ENCODE assay signal across 21 cellular contexts in genomic region chrX:68416592-68416991, GRCh38. TPM values are rescaled to one million over a fixed set of nuclear protein-coding genes. Genes with fewer than 3 reads are reported as not detected.
DNase-seq lines count a peak whose midpoint lies in the region; ATAC-seq, FAIRE-seq and TF ChIP-seq lines count a peak whose summit lies in the region.
"Had no signal": no experiment of that assay in that cellular context is flagged by ENCODE, and none has a peak within 500 bp of the region (broad histone marks: within the 10 kb centered on the region; RNA-seq: fewer than 3 reads in every experiment).

No MANE protein-coding gene starts in this region.

- intact Hi-C loops in IMR-90 (cut with micrococcal nuclease) (no loop called here), upper lobe of right lung (cut with DNase I) (no loop called here)

- ATAC-seq in IMR-90 (ENCODE audit: low read depth) (no peak), foreskin keratinocyte (peak; percentile 45), upper lobe of right lung (peak; percentile 65)

- H2BK120ac ChIP-seq in IMR-90 (ENCODE audit: low read depth, low read length): no peak overlapping the region

- no peak for TF ChIP-seq RAD21 in IMR-90 (IDR thresholded peaks at IDR 0.05; ENCODE audit: low read length)

- H3K14ac ChIP-seq in IMR-90 (replicated peaks; ENCODE audit: low read depth, low read length): no peak overlapping the region

- H3K27me3 ChIP-seq in IMR-90 (ENCODE audit: control insufficient read depth, insufficient read depth, low read length) (peaks cover 1% of the 10 kb centered on the region; the same call in 1 of the 2 replicates), adipocyte (replicated peaks; ENCODE audit: control insufficient read depth, insufficient read depth, low read length) (peaks cover 3% of the 10 kb centered on the region), foreskin keratinocyte (no peaks in the 10 kb centered on the region), upper lobe of right lung (no peaks in the 10 kb centered on the region)
- H3K27me3 ChIP-seq: esophagus squamous epithelium, neural progenitor cell had no signal

- CTCF ChIA-PET in IMR-90 (lab: Yijun Ruan, JAX): no interaction called here

- 0 out of 2 replicates have a peak, but pooled peaks cover 2% of the 10 kb centered on the region for H4K20me1 ChIP-seq in IMR-90 (ENCODE audit: insufficient read depth, low read length)

- H4K8ac ChIP-seq in IMR-90 (ENCODE audit: low read depth in 2 of 2, low read length in 2 of 2): no peak overlapping the region

- no peak overlapping the region for H2AFZ ChIP-seq in IMR-90 (replicated peaks; ENCODE audit: low read length, poor library complexity)
- H2AFZ ChIP-seq: neural progenitor cell had no signal

- no peak overlapping the region for H3K23ac ChIP-seq in IMR-90 (ENCODE audit: low read depth, low read length)

- H3K79me1 ChIP-seq in IMR-90 (ENCODE audit: low read depth in 1 of 2, low read length in 2 of 2): peaks cover 2 to 6% of the 10 kb centered on the region in 2 experiments; a peak in 2 of 4 replicates

- H3K56ac ChIP-seq in IMR-90 (ENCODE audit: extremely low read depth, insufficient read depth, low read length): no peak overlapping the region

- H3K36me3 ChIP-seq in IMR-90 (ENCODE audit: control insufficient read depth, insufficient read depth, low read length) (no peaks in the 10 kb centered on the region), adipocyte (ENCODE audit: control insufficient read depth, insufficient read depth, low read length, severe bottlenecking) (no peaks in the 10 kb centered on the region), upper lobe of right lung (no peaks in the 10 kb centered on the region)
- H3K36me3 ChIP-seq: esophagus squamous epithelium, neural progenitor cell, spleen, WERI-Rb-1 had no signal

- H3K4ac ChIP-seq in IMR-90 (ENCODE audit: low read depth, low read length): no peak overlapping the region

- TF ChIP-seq CTCF in IMR-90 (conservative IDR thresholded peaks at IDR 0.05; ENCODE audit: low read depth, low read length) (no peak), foreskin keratinocyte (conservative IDR thresholded peaks at IDR 0.05) (no peak), upper lobe of right lung (IDR thresholded peaks at IDR 0.05) (no peak)

- H3K4me2 ChIP-seq in IMR-90 (ENCODE audit: low read depth, low read length): no peak overlapping the region
- H3K4me2 ChIP-seq: neural progenitor cell had no signal

- no peak overlapping the region for H4K91ac ChIP-seq in IMR-90 (ENCODE audit: insufficient read depth, low read depth, low read length)

- no peak overlapping the region for H2AK9ac ChIP-seq in IMR-90 (replicated peaks; ENCODE audit: low read depth, low read length, poor library complexity)

- DNase-seq in IMR-90: no peak
- DNase-seq in adipocyte (ENCODE audit: low read depth): peak; percentile 40
- DNase-seq in foreskin keratinocyte: peak; percentile 20 to 65
- no peak for DNase-seq in upper lobe of right lung
- no peak for DNase-seq in NCI-H2227 (lab: John Stamatoyannopoulos, UW; ENCODE audit: unreplicated experiment)
- no peak for DNase-seq in GM12891 (ENCODE audit: insufficient read length, low spot score)
- DNase-seq in erythroblast (lab: John Stamatoyannopoulos, UW): no peak
- DNase-seq: activated CD4-positive, alpha-beta memory T cell treated with anti-CD3 and anti-CD28 coated beads for 36 hours; activated naive CD4-positive, alpha-beta T cell treated with anti-CD3 and anti-CD28 coated beads, Interleukin-2, amount 50 U/mL, for 16 hours; activated T-cell treated with anti-CD3 and anti-CD28 coated beads, Interleukin-2, amount 50 U/mL, for 24 hours; esophagus squamous epithelium; NCI-H1436 treated with DMSO at 0.1 percent for 48 hours; NCI-H345; SHP77; spleen; stimulated activated CD8-positive, alpha-beta memory T cell treated with anti-CD3 and anti-CD28 coated beads, Interleukin-4, amount 100 ng/mL, for 48 hours; T-helper 1 cell; WERI-Rb-1 had no signal

- H2BK15ac ChIP-seq in IMR-90 (ENCODE audit: low read depth, low read length): no peak overlapping the region

- H3K18ac ChIP-seq in IMR-90 (ENCODE audit: low read depth, low read length): no peak overlapping the region

- no CpG with 5 or more reads among the region's 3 CpGs for WGBS in IMR-90 (ENCODE audit: extremely low coverage in 2 of 2, insufficient read length in 1 of 2), 2 experiments

- in situ Hi-C loops in IMR-90 (cut with MboI; ENCODE audit: low sequenced_read_pairs): no loop called here

- no peak overlapping the region for H2AK5ac ChIP-seq in IMR-90 (ENCODE audit: low read depth, low read length)

- H3K27ac ChIP-seq in IMR-90 (ENCODE audit: insufficient read depth, low read length) (no peak overlapping the region), foreskin keratinocyte (no peak overlapping the region), upper lobe of right lung (no peak overlapping the region)
- H3K27ac ChIP-seq: neural progenitor cell, spleen, WERI-Rb-1 had no signal

- peaks cover 4% of the 10 kb centered on the region; the same call in 1 of the 2 replicates for H3K4me1 ChIP-seq in IMR-90 (ENCODE audit: control insufficient read depth, insufficient read depth, low read length)
- H3K4me1 ChIP-seq in adipocyte (ENCODE audit: control insufficient read depth, insufficient read depth, low read length): peaks cover 37% of the 10 kb centered on the region
- peaks cover 4% of the 10 kb centered on the region for H3K4me1 ChIP-seq in foreskin keratinocyte
- H3K4me1 ChIP-seq in upper lobe of right lung: peaks cover 4% of the 10 kb centered on the region
- H3K4me1 ChIP-seq: spleen had no signal

- BruUV-seq in IMR-90 (replicated peaks; lab: Mats Ljungman, UMichigan): no TSS peak

- H3K4me3 ChIP-seq in IMR-90 (ENCODE audit: insufficient read depth, low read depth, low read length): no peak overlapping the region
- H3K4me3 ChIP-seq in adipocyte (ENCODE audit: low read length): no peak overlapping the region
- H3K4me3 ChIP-seq in upper lobe of right lung: no peak overlapping the region
- H3K4me3 ChIP-seq: esophagus squamous epithelium, neural progenitor cell, spleen had no signal

- no peaks in the 10 kb centered on the region for H3K9me3 ChIP-seq in IMR-90 (ENCODE audit: control insufficient read depth, insufficient read depth, low read length)
- H3K9me3 ChIP-seq in adipocyte (ENCODE audit: control insufficient read depth, low read length): no peaks in the 10 kb centered on the region
- no peaks in the 10 kb centered on the region for H3K9me3 ChIP-seq in upper lobe of right lung
- H3K9me3 ChIP-seq: esophagus squamous epithelium, spleen had no signal

- H2BK20ac ChIP-seq in IMR-90 (ENCODE audit: low read depth, low read length): no peak overlapping the region

- no peak overlapping the region for H4K5ac ChIP-seq in IMR-90 (ENCODE audit: low read depth, low read length)

- POLR2A ChIA-PET in IMR-90 (lab: Charles Lee; ENCODE audit: unreplicated experiment): no interaction called here

- dilution Hi-C loops in IMR-90 (cut with HindIII; ENCODE audit: low sequenced_read_pairs, unreplicated experiment): no loop called here

- no peak overlapping the region for H3K9ac ChIP-seq in IMR-90 (ENCODE audit: low read depth, low read length)
- no peak overlapping the region for H3K9ac ChIP-seq in adipocyte (ENCODE audit: low read length)
- H3K9ac ChIP-seq: neural progenitor cell had no signal

- FAIRE-seq in GM12891 (lab: Jason Lieb, UNC): no peak
- FAIRE-seq: G401.6, keratinocyte had no signal

- TF ChIP-seq POLR2A in IMR-90 (IDR thresholded peaks at IDR 0.05; ENCODE audit: low read depth, low read length): no peak
- TF ChIP-seq POLR2A in GM12891 (IDR thresholded peaks at IDR 0.05; ENCODE audit: low read depth, low read length): no peak
- no peak for TF ChIP-seq POLR2A in erythroblast (IDR thresholded peaks at IDR 0.05; ENCODE audit: low read length)

- no peaks in the 10 kb centered on the region for H3K9me1 ChIP-seq in IMR-90 (ENCODE audit: insufficient read depth, low read length)

- no peak overlapping the region for H2BK5ac ChIP-seq in IMR-90 (ENCODE audit: low read depth, low read length, poor library complexity, severe bottlenecking)

TF ChIP-seq in IMR-90, 13 proteins besides CTCF, POLR2A, EP300 and RAD21 (continues in another document):
- TF ChIP-seq SMC3 (IDR thresholded peaks at IDR 0.05; ENCODE audit: low read depth, low read length): no peak
- no peak for TF ChIP-seq CHD1 (IDR thresholded peaks at IDR 0.05; ENCODE audit: low read depth, low read length)
- TF ChIP-seq MXI1 (IDR thresholded peaks at IDR 0.05; ENCODE audit: borderline replicate concordance, low read depth, low read length): no peak
- no peak for TF ChIP-seq ELK1 (IDR thresholded peaks at IDR 0.05; ENCODE audit: borderline replicate concordance, low read depth, low read length)

TF ChIP-seq in GM12891, 5 proteins besides CTCF, POLR2A, EP300 and RAD21:
- TF ChIP-seq PAX5 (IDR thresholded peaks at IDR 0.05; ENCODE audit: insufficient read depth, low read length, severe bottlenecking) (no peak), POLR2AphosphoS5 (IDR thresholded peaks at IDR 0.05; ENCODE audit: low read depth, low read length) (no peak), SPI1 (IDR thresholded peaks at IDR 0.05; ENCODE audit: low read depth, low read length) (no peak), TAF1 (IDR thresholded peaks at IDR 0.05; ENCODE audit: low read depth, low read length) (no peak), POU2F2 (IDR thresholded peaks at IDR 0.05; ENCODE audit: low read depth, low read length) (no peak)

RNA-seq across cellular contexts. Expression of gene OPHN1, which starts 16.7 kb away (rescaled TPM):
- total RNA-seq in IMR-90 (2012; rRNA removed) (12.5 and 13.1 TPM in 2 replicates), foreskin keratinocyte (5.7 and 6.4 TPM in 2 replicates), upper lobe of right lung (9.8 TPM)
- polyA plus RNA-seq in IMR-90 (2012; rRNA removed) (4.0 and 4.5 TPM in 2 replicates), foreskin keratinocyte (0.86 and 0.89 TPM in 2 replicates)
- 0.83 and 1.4 TPM in 2 replicates for polyA plus RNA-seq in IMR-90 (2012; cell fraction: cytosol; rRNA removed)
- polyA plus RNA-seq in IMR-90 (2012; cell fraction: nucleus; rRNA removed; ENCODE audit: low replicate concordance): 4.3 and 8.4 TPM in 2 replicates
- polyA plus RNA-seq in GM12891 (2012; ENCODE audit: low read depth, missing spikeins): not detected

Comparison
In these comparisons a context has a peak if more than half of its experiments do, and no peak if none do; other contexts are left out.
1. DNase-seq: peak in adipocyte (single experiment) and foreskin keratinocyte (2 of 2); none in IMR-90 (single experiment), upper lobe of right lung (single experiment), NCI-H2227 (single experiment), GM12891 (single experiment) and erythroblast (0 of 2).